Comparison of ENCODE assay signal across 13 cellular contexts in genomic region chr15:40543631-40544294, GRCh38. TPM values are rescaled to one million over a fixed set of nuclear protein-coding genes. Genes with fewer than 3 reads are reported as not detected.
DNase-seq lines count a peak whose midpoint lies in the region; ATAC-seq, FAIRE-seq and TF ChIP-seq lines count a peak whose summit lies in the region.
"Had no signal": no experiment of that assay in that cellular context is flagged by ENCODE, and none has a peak within 500 bp of the region (broad histone marks: within the 10 kb centered on the region; RNA-seq: fewer than 3 reads in every experiment).

No MANE protein-coding gene starts in this region.

- H3K4me2 ChIP-seq in HepG2 (ENCODE audit: low read depth, low read length) (no peak overlapping the region), GM23248 (ENCODE audit: unreplicated experiment) (no peak overlapping the region)

- no peak for TF ChIP-seq CTCF in GM13976 (IDR thresholded peaks at IDR 0.05; ENCODE audit: borderline replicate concordance, control extremely low read depth, extremely low read depth, insufficient read depth, missing control alignments)
- TF ChIP-seq CTCF in HepG2 (CRISPR knock-in tag; IDR thresholded peaks at IDR 0.05): no peak

- H3K9ac ChIP-seq in HepG2 (ENCODE audit: insufficient read depth, low read depth, low read length) (no peak overlapping the region), GM23248 (no peak overlapping the region)

- no peak overlapping the region for H3K4me3 Mint-ChIP-seq in T-helper 17 cell
- H3K4me3 Mint-ChIP-seq: HFFc6 had no signal

- H3K27ac ChIP-seq in HepG2 (ENCODE audit: extremely low read length, insufficient read depth, low read length) (no peak overlapping the region), GM23248 (no peak overlapping the region)

- no peak for TF ChIP-seq POLR2A in HepG2 (IDR thresholded peaks at IDR 0.05; ENCODE audit: insufficient read depth in 1 of 2, low read depth in 2 of 2, low read length in 2 of 2)

- intact Hi-C loops in HepG2 (cut with micrococcal nuclease; ENCODE audit: unreplicated experiment): no loop called here

- BruUV-seq in HepG2 (replicated peaks; lab: Mats Ljungman, UMichigan): no TSS peak

- no peaks in the 10 kb centered on the region for H3K9me2 ChIP-seq in GM23248 (ENCODE audit: insufficient read depth)

- H3K4me1 Mint-ChIP-seq in T-helper 17 cell: peaks cover 5% of the 10 kb centered on the region

- H3K27ac Mint-ChIP-seq in T-helper 17 cell: peak overlapping the region; percentile 49
- H3K27ac Mint-ChIP-seq: HFFc6 had no signal

- no peaks in the 10 kb centered on the region for H3F3A ChIP-seq in GM23248 (ENCODE audit: insufficient read depth)

- H3K27me3 ChIP-seq in HepG2 (ENCODE audit: control insufficient read depth in 1 of 2, insufficient read depth in 2 of 2, low read length in 2 of 2) (no peaks in the 10 kb centered on the region), GM23248 (replicated peaks; ENCODE audit: insufficient read depth) (no peaks in the 10 kb centered on the region)

- no peaks in the 10 kb centered on the region for H4K20me1 ChIP-seq in HepG2 (ENCODE audit: insufficient read depth, low read length)
- no peaks in the 10 kb centered on the region for H4K20me1 ChIP-seq in GM23248 (ENCODE audit: insufficient read depth)

- H3K36me3 Mint-ChIP-seq in T-helper 17 cell (ENCODE audit: low read depth): peaks cover 14% of the 10 kb centered on the region

- H3K4me1 ChIP-seq in HepG2 (ENCODE audit: insufficient read depth, low read length) (no peaks in the 10 kb centered on the region), GM23248 (ENCODE audit: insufficient read depth) (no peaks in the 10 kb centered on the region)
- H3K4me1 ChIP-seq: Caco-2 had no signal

- TF ChIP-seq EP300 in HepG2 (IDR thresholded peaks at IDR 0.05; ENCODE audit: low read depth in 2 of 2, low read length in 2 of 2): no peak
- TF ChIP-seq EP300 in HepG2 (CRISPR knock-in tag; IDR thresholded peaks at IDR 0.05; ENCODE audit: borderline replicate concordance): no peak

- CTCF ChIA-PET in HepG2 (lab: Yijun Ruan, JAX; ENCODE audit: low intra/inter-chr PET ratio, low total read pairs): no interaction called here

- no peaks in the 10 kb centered on the region for H3K9me3 ChIP-seq in T-helper 17 cell (ENCODE audit: control insufficient read depth, low read length, poor library complexity, severe bottlenecking)
- no peaks in the 10 kb centered on the region for H3K9me3 ChIP-seq in HepG2 (ENCODE audit: low read length)
- H3K9me3 ChIP-seq in GM23248 (ENCODE audit: low read depth): no peaks in the 10 kb centered on the region
- H3K9me3 ChIP-seq: Caco-2 had no signal

- ATAC-seq in GM21390 (IDR thresholded peaks at IDR 0.05; ENCODE audit: unreplicated experiment) (peak; percentile 74), HG03108 (IDR thresholded peaks at IDR 0.05; ENCODE audit: unreplicated experiment) (peak; percentile 59), T-helper 17 cell (peak; percentile 47), HepG2 (no peak)

- TF ChIP-seq RAD21 in HepG2 (CRISPR knock-in tag; IDR thresholded peaks at IDR 0.05): no peak

- no peaks in the 10 kb centered on the region for H3K27me3 Mint-ChIP-seq in T-helper 17 cell

- in situ Hi-C loops in GM13976 (cut with MboI; ENCODE audit: low sequenced_read_pairs, unreplicated experiment): no loop called here
- in situ Hi-C loops in HepG2 (cut with HindIII; ENCODE audit: extremely low pct_ligation_motif_present, low pct_unique_long_range_greater_than_20kb): no loop called here
- in situ Hi-C loops in GM23248 (cut with MboI): no loop called here

- H3K79me2 ChIP-seq in HepG2 (ENCODE audit: insufficient read depth, low read length) (no peaks in the 10 kb centered on the region), GM23248 (ENCODE audit: insufficient read depth) (no peaks in the 10 kb centered on the region)

- H2AFZ ChIP-seq in HepG2 (ENCODE audit: low read length) (no peak overlapping the region), GM23248 (no peak overlapping the region)

- no peak for FAIRE-seq in HepG2 (lab: Jason Lieb, UNC)

- WGBS in HepG2 (ENCODE audit: low lambda C conversion rate): 73% methylated on average over 3 of the region's 5 CpGs
- WGBS in GM23248 (ENCODE audit: low coverage in 1 of 2, low lambda C conversion rate in 2 of 2, missing lambda C conversion rate in 2 of 2), 2 experiments: 66 to 68% methylated on average over 5 of the region's 5 CpGs

- DNase-seq in GM13976 (ENCODE audit: low spot score): peak; percentile 35
- DNase-seq in T-helper 17 cell: no peak
- no peak for DNase-seq in HepG2 (ENCODE audit: low spot score)
- no peak for DNase-seq in iPS-NIHi11 (ENCODE audit: low spot score)
- no peak for DNase-seq in mucosa of gallbladder (ENCODE audit: low spot score)
- DNase-seq in GM23248: no peak
- DNase-seq: activated gamma-delta T cell treated with Interleukin-2 at 50 U/mL for 16 hours; effector CD8-positive, alpha-beta T cell; HFFc6; NCI-H2171 treated with DMSO at 0.1 percent for 48 hours had no signal

- H3K36me3 ChIP-seq in HepG2 (replicated peaks in 1 of 2; ENCODE audit: control insufficient read depth in 1 of 2, insufficient read depth in 2 of 2, low read length in 2 of 2) (peaks cover 0 to 5% of the 10 kb centered on the region in 2 experiments; a peak in 1 of 5 replicates), GM23248 (ENCODE audit: low read depth) (no peaks in the 10 kb centered on the region)

- POLR2A ChIA-PET in HepG2 (lab: Yijun Ruan, JAX): no interaction called here

- no peak overlapping the region for H3K4me3 ChIP-seq in HepG2 (replicated peaks in 1 of 3; ENCODE audit: insufficient read depth in 1 of 3, low read depth in 2 of 3, low read length in 3 of 3)
- no peak overlapping the region for H3K4me3 ChIP-seq in GM23248

RNA-seq across cellular contexts. Expression of gene CCDC32, which starts 21.1 kb away (rescaled TPM):
- total RNA-seq in T-helper 17 cell: 10 to 100 TPM; 20.9 to 28.5 TPM
- 23.2 and 26.3 TPM in 2 replicates for total RNA-seq in HepG2 (2016; rRNA removed; fragmentation: Illumina TruSeq; extraction: Trizol)
- 3.1 and 3.3 TPM in 2 replicates for total RNA-seq in HepG2 (2016; cell fraction: cytosol; rRNA removed; fragmentation: Illumina TruSeq; extraction: Trizol; ENCODE audit: low read depth)
- total RNA-seq in HepG2 (2016; cell fraction: insoluble cytoplasmic fraction; rRNA removed; fragmentation: Illumina TruSeq; extraction: Trizol): 20.5 and 28.7 TPM in 2 replicates
- 5.6 and 8.7 TPM in 2 replicates for total RNA-seq in HepG2 (2016; cell fraction: membrane; rRNA removed; fragmentation: Illumina TruSeq; extraction: Trizol)
- total RNA-seq in HepG2 (2016; cell fraction: nucleus; rRNA removed; fragmentation: Illumina TruSeq; extraction: Trizol): 13.2 and 14.8 TPM in 2 replicates
- polyA plus RNA-seq in HepG2 (2011; rRNA removed): 6.6 and 10.8 TPM in 2 replicates
- polyA plus RNA-seq in HepG2 (2011; cell fraction: cytosol; rRNA removed): 14.2 and 21.1 TPM in 2 replicates
- 2.8 and 8.6 TPM in 2 replicates for polyA plus RNA-seq in HepG2 (2011; cell fraction: nucleus; rRNA removed)
- polyA plus RNA-seq in HepG2 (2012): 11.8 and 14.4 TPM in 2 replicates
- 1.9 and 2.4 TPM in 2 replicates for polyA plus RNA-seq in HepG2 (2016; cell fraction: cytosol; fragmentation: Illumina TruSeq; extraction: Trizol; ENCODE audit: low read depth)
- polyA plus RNA-seq in HepG2 (2016; cell fraction: insoluble cytoplasmic fraction; fragmentation: Illumina TruSeq; extraction: Trizol; ENCODE audit: low read depth): 24.5 and 29.8 TPM in 2 replicates
- polyA plus RNA-seq in HepG2 (2016; cell fraction: membrane; fragmentation: Illumina TruSeq; extraction: Trizol; ENCODE audit: low read depth): 3.8 and 4.4 TPM in 2 replicates
- 13.5 and 15.0 TPM in 2 replicates for polyA plus RNA-seq in HepG2 (2016; cell fraction: nucleus; fragmentation: Illumina TruSeq; extraction: Trizol; ENCODE audit: insufficient read depth, low read depth)
- polyA minus RNA-seq in HepG2 (2011; rRNA and poly(A)+ RNA removed; ENCODE audit: low replicate concordance): 6.2 and 20.2 TPM in 2 replicates
- polyA minus RNA-seq in HepG2 (2011; cell fraction: cytosol; rRNA and poly(A)+ RNA removed): 2.2 and 3.0 TPM in 2 replicates
- 11.7 and 16.2 TPM in 2 replicates for polyA minus RNA-seq in HepG2 (2011; cell fraction: nucleus; rRNA and poly(A)+ RNA removed)
- total RNA-seq in mucosa of gallbladder: 33.0 TPM
- total RNA-seq in GM23248 (2014; rRNA removed; shearing (Covaris generic)): 25.7 and 44.7 TPM in 2 replicates
- polyA plus RNA-seq in GM23248 (2016; fragmentation: Nextera tagmentation; extraction: Ambion mirVana): 26.2 and 29.5 TPM in 2 replicates

RNA-seq across cellular contexts. Expression of gene RPUSD2, which starts 25.3 kb away (rescaled TPM):
- total RNA-seq in T-helper 17 cell (10 to 100 TPM in 1 of 2 donors, 1 to 10 TPM in 1; 9.1 to 15.1 TPM), HepG2 (2016; rRNA removed; fragmentation: Illumina TruSeq; extraction: Trizol) (14.5 and 18.8 TPM in 2 replicates), mucosa of gallbladder (8.1 TPM)
- total RNA-seq in HepG2 (2016; cell fraction: cytosol; rRNA removed; fragmentation: Illumina TruSeq; extraction: Trizol; ENCODE audit: low read depth): 2.9 and 3.0 TPM in 2 replicates
- total RNA-seq in HepG2 (2016; cell fraction: insoluble cytoplasmic fraction; rRNA removed; fragmentation: Illumina TruSeq; extraction: Trizol): 15.5 and 15.8 TPM in 2 replicates
- 4.9 and 5.5 TPM in 2 replicates for total RNA-seq in HepG2 (2016; cell fraction: membrane; rRNA removed; fragmentation: Illumina TruSeq; extraction: Trizol)
- total RNA-seq in HepG2 (2016; cell fraction: nucleus; rRNA removed; fragmentation: Illumina TruSeq; extraction: Trizol): 7.0 and 7.2 TPM in 2 replicates
- polyA plus RNA-seq in HepG2 (2011; rRNA removed) (8.6 and 9.8 TPM in 2 replicates), GM23248 (2016; fragmentation: Nextera tagmentation; extraction: Ambion mirVana) (8.5 and 9.6 TPM in 2 replicates)
- polyA plus RNA-seq in HepG2 (2011; cell fraction: cytosol; rRNA removed): 8.2 and 9.4 TPM in 2 replicates
- 3.9 and 4.4 TPM in 2 replicates for polyA plus RNA-seq in HepG2 (2011; cell fraction: nucleus; rRNA removed)
- polyA plus RNA-seq in HepG2 (2012): 5.9 and 6.6 TPM in 2 replicates
- polyA plus RNA-seq in HepG2 (2016; cell fraction: cytosol; fragmentation: Illumina TruSeq; extraction: Trizol; ENCODE audit: low read depth): 2.0 and 2.8 TPM in 2 replicates
- 16.4 and 19.6 TPM in 2 replicates for polyA plus RNA-seq in HepG2 (2016; cell fraction: insoluble cytoplasmic fraction; fragmentation: Illumina TruSeq; extraction: Trizol; ENCODE audit: low read depth)
- polyA plus RNA-seq in HepG2 (2016; cell fraction: membrane; fragmentation: Illumina TruSeq; extraction: Trizol; ENCODE audit: low read depth): 2.8 TPM in 2 replicates
- 10.3 and 12.6 TPM in 2 replicates for polyA plus RNA-seq in HepG2 (2016; cell fraction: nucleus; fragmentation: Illumina TruSeq; extraction: Trizol; ENCODE audit: insufficient read depth, low read depth)
- 17.0 and 44.9 TPM in 2 replicates for polyA minus RNA-seq in HepG2 (2011; rRNA and poly(A)+ RNA removed; ENCODE audit: low replicate concordance)
- polyA minus RNA-seq in HepG2 (2011; cell fraction: cytosol; rRNA and poly(A)+ RNA removed): 4.4 and 6.0 TPM in 2 replicates
- 5.8 and 6.1 TPM in 2 replicates for polyA minus RNA-seq in HepG2 (2011; cell fraction: nucleus; rRNA and poly(A)+ RNA removed)
- total RNA-seq in GM23248 (2014; rRNA removed; shearing (Covaris generic)): 10.5 and 12.8 TPM in 2 replicates

RNA-seq across cellular contexts. Expression of gene KNL1, which starts 50.3 kb away (rescaled TPM):
- 1 to 10 TPM in 1 of 2 donors, under 1 TPM in 1; 0.77 to 4.6 TPM for total RNA-seq in T-helper 17 cell
- total RNA-seq in HepG2 (2016; rRNA removed; fragmentation: Illumina TruSeq; extraction: Trizol): 21.4 and 34.5 TPM in 2 replicates
- 3.5 and 3.7 TPM in 2 replicates for total RNA-seq in HepG2 (2016; cell fraction: cytosol; rRNA removed; fragmentation: Illumina TruSeq; extraction: Trizol; ENCODE audit: low read depth)
- 20.6 and 35.0 TPM in 2 replicates for total RNA-seq in HepG2 (2016; cell fraction: insoluble cytoplasmic fraction; rRNA removed; fragmentation: Illumina TruSeq; extraction: Trizol)
- total RNA-seq in HepG2 (2016; cell fraction: membrane; rRNA removed; fragmentation: Illumina TruSeq; extraction: Trizol): 4.5 and 7.0 TPM in 2 replicates
- 32.4 and 33.6 TPM in 2 replicates for total RNA-seq in HepG2 (2016; cell fraction: nucleus; rRNA removed; fragmentation: Illumina TruSeq; extraction: Trizol)
- 6.1 and 8.0 TPM in 2 replicates for polyA plus RNA-seq in HepG2 (2011; rRNA removed)
- polyA plus RNA-seq in HepG2 (2011; cell fraction: cytosol; rRNA removed): 2.0 and 3.8 TPM in 2 replicates
- polyA plus RNA-seq in HepG2 (2011; cell fraction: nucleus; rRNA removed): 3.9 and 5.0 TPM in 2 replicates
- polyA plus RNA-seq in HepG2 (2012): 9.1 and 16.9 TPM in 2 replicates
- 1.1 and 1.3 TPM in 2 replicates for polyA plus RNA-seq in HepG2 (2016; cell fraction: cytosol; fragmentation: Illumina TruSeq; extraction: Trizol; ENCODE audit: low read depth)
- polyA plus RNA-seq in HepG2 (2016; cell fraction: insoluble cytoplasmic fraction; fragmentation: Illumina TruSeq; extraction: Trizol; ENCODE audit: low read depth): 17.5 and 17.9 TPM in 2 replicates
- polyA plus RNA-seq in HepG2 (2016; cell fraction: membrane; fragmentation: Illumina TruSeq; extraction: Trizol; ENCODE audit: low read depth): 2.7 and 3.5 TPM in 2 replicates
- 28.1 and 29.9 TPM in 2 replicates for polyA plus RNA-seq in HepG2 (2016; cell fraction: nucleus; fragmentation: Illumina TruSeq; extraction: Trizol; ENCODE audit: insufficient read depth, low read depth)
- polyA minus RNA-seq in HepG2 (2011; rRNA and poly(A)+ RNA removed; ENCODE audit: low replicate concordance): 3.9 and 18.6 TPM in 2 replicates
- polyA minus RNA-seq in HepG2 (2011; cell fraction: cytosol; rRNA and poly(A)+ RNA removed): 9.1 and 12.3 TPM in 2 replicates
- 28.5 and 29.7 TPM in 2 replicates for polyA minus RNA-seq in HepG2 (2011; cell fraction: nucleus; rRNA and poly(A)+ RNA removed)
- total RNA-seq in mucosa of gallbladder: 2.3 TPM
- total RNA-seq in GM23248 (2014; rRNA removed; shearing (Covaris generic)): 14.5 and 19.1 TPM in 2 replicates
- polyA plus RNA-seq in GM23248 (2016; fragmentation: Nextera tagmentation; extraction: Ambion mirVana): 5.7 and 6.4 TPM in 2 replicates
